Comparison of ENCODE assay signal across 30 cellular contexts in the genomic region with DNA sequence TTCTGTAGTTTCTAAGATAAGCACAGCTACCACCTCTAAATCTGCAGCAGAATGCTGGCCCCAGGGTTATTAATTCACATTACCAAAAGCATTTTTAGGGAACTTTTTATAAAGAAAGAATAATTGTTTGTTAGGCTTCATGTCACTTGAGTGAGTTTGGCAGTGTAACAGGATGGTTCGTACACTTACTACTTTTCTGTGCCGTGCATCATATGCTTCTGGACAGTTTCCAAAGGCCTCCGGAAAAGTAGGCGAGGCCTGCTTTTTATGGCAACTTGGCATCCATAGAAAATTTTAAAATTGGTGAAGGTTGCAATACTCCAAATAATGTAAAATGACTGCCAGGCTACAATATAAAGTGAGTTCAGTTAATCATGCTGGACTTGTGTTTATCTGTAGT.
"Had no signal": no experiment of that assay in that cellular context is flagged by ENCODE, and none has a peak within 500 bp of the region (broad histone marks: within the 10 kb centered on the region; RNA-seq: fewer than 3 reads in every experiment).

No MANE protein-coding gene starts in this region.

- DNase-seq: heart right ventricle; islet precursor cell; kidney glomerular epithelial cell; left cardiac atrium; left ventricle myocardium inferior; midbrain; mucosa of descending colon; naive thymus-derived CD4-positive, alpha-beta T cell; ovary; retina; right cardiac atrium; stimulated activated CD4-positive, alpha-beta T cell treated with anti-CD3 and anti-CD28 coated beads, Interleukin-12 subunit alpha, Interleukin-12 subunit beta, amount 100 ng/mL, for 4 hours; stimulated activated CD4-positive, alpha-beta T cell treated with anti-CD3 and anti-CD28 coated beads, Interleukin-15, amount 100 ng/mL, for 24 hours; stimulated activated CD4-positive, alpha-beta T cell treated with anti-CD3 and anti-CD28 coated beads, Interleukin-2, amount 100 ng/mL, for 24 hours; stimulated activated CD4-positive, alpha-beta T cell treated with anti-CD3 and anti-CD28 coated beads, Interleukin-4, amount 100 ng/mL, for 1 hour; stimulated activated naive B cell treated with anti-CD40 and anti-IgM and Interleukin-4, amounts not matched to agents 10 μg/mL and 1 μg/mL and 100 μg/mL, for 72 hours; stimulated activated naive CD8-positive, alpha-beta T cell treated with anti-CD3 and anti-CD28 coated beads, Interleukin-15, Interleukin-2, amounts not matched to agents 100 U/mL and 50 U/mL, for 24 hours; stomach; tibial artery; trophoblast cell; upper lobe of right lung; uterus had no signal

- H3K36me3 ChIP-seq: ovary, prostate gland, uterus had no signal

- ATAC-seq: heart right ventricle; left cardiac atrium; mucosa of descending colon; naive thymus-derived CD4-positive, alpha-beta T cell; natural killer cell treated with Interleukin-12 subunit alpha and Interleukin-12 subunit beta and Interleukin-15 and Interleukin-18, amount 100 ng/mL, for 72 hours; right cardiac atrium; sciatic nerve; stimulated activated naive B cell treated with anti-CD40 and anti-IgM and Interleukin-4, amounts not matched to agents 10 μg/mL and 1 μg/mL and 100 μg/mL, for 72 hours; stimulated activated naive CD8-positive, alpha-beta T cell treated with anti-CD3 and anti-CD28 coated beads, Interleukin-15, Interleukin-2, amounts not matched to agents 100 U/mL and 50 U/mL, for 24 hours; upper lobe of right lung had no signal

- H3K9me3 ChIP-seq: heart right ventricle, left ventricle myocardium inferior, mucosa of descending colon, ovary, prostate gland, stomach, suprapubic skin, thoracic aorta, tibial artery, upper lobe of right lung, uterus had no signal

- H3K4me1 ChIP-seq: prostate gland, suprapubic skin, upper lobe of right lung, uterus had no signal

- H3K27me3 ChIP-seq: heart right ventricle, hepatocyte, ovary, stomach, suprapubic skin, tibial artery, upper lobe of right lung, uterus had no signal

- H3K4me3 ChIP-seq: heart right ventricle, hepatocyte, left ventricle myocardium inferior, lung, mucosa of descending colon, ovary, prostate gland, skin epidermis, stomach, suprapubic skin, thoracic aorta, tibial artery, upper lobe of right lung, uterus had no signal

- H3K27ac ChIP-seq: heart right ventricle, left ventricle myocardium inferior, ovary, prostate gland, suprapubic skin, thoracic aorta, tibial artery, upper lobe of right lung, uterus had no signal
